26 cellular contexts compared by ENCODE assay signal in the genomic region with DNA sequence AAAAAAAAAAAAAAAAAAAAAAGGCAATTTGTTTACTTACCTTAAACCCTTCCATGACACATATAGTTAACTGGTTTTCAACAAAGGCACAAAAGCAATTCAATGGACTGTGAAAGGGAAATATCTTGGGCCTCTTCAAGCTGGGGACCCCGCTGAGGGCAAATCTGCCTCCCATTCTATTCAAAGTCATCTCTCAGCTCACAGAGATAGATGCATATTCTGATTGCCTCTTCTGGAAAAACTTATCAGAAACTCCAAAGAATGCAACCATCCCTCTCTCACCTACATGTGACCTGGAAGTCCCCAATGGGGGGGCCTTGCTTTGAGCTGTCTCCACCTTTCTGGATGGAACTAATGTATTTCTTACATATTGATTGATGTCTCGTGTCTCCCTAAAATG.
"Had no signal": no experiment of that assay in that cellular context is flagged by ENCODE, and none has a peak within 500 bp of the region (broad histone marks: within the 10 kb centered on the region; RNA-seq: fewer than 3 reads in every experiment).

No MANE protein-coding gene starts in this region.

- H3K4me1 ChIP-seq: left lung, lower lobe of right lung, right atrium auricular region, right lobe of liver, stomach, testis, thyroid gland, transverse colon, upper lobe of right lung had no signal

- ATAC-seq: left colon; left lung; lower lobe of right lung; natural killer cell; right lobe of liver; stimulated activated naive B cell treated with anti-CD40 and anti-IgM and Interleukin-4, amounts not matched to agents 10 μg/mL and 1 μg/mL and 100 μg/mL, for 72 hours; stimulated activated naive CD8-positive, alpha-beta T cell treated with anti-CD3 and anti-CD28 coated beads, Interleukin-15, Interleukin-2, amounts not matched to agents 100 U/mL and 50 U/mL, for 24 hours; upper lobe of right lung had no signal

- H3K27me3 ChIP-seq: left lung, ovary, right atrium auricular region, right lobe of liver, stomach, testis, thyroid gland, transverse colon, upper lobe of right lung had no signal

- H3K9me3 Mint-ChIP-seq: immature natural killer cell; mesothelial cell of epicardium; naive B cell; natural killer cell; stimulated activated naive B cell treated with anti-CD40 and anti-IgM and Interleukin-4, amounts not matched to agents 10 μg/mL and 1 μg/mL and 100 μg/mL, for 72 hours had no signal

- H3K36me3 ChIP-seq: ovary had no signal

- H3K27ac ChIP-seq: left lung, lower lobe of right lung, ovary, right atrium auricular region, right lobe of liver, stomach, testis, thyroid gland, transverse colon, upper lobe of right lung had no signal

- H3K27me3 Mint-ChIP-seq: naive B cell; progenitor cell of endocrine pancreas; stimulated activated naive B cell treated with anti-CD40 and anti-IgM and Interleukin-4, amounts not matched to agents 10 μg/mL and 1 μg/mL and 100 μg/mL, for 72 hours had no signal

- H3K4me3 Mint-ChIP-seq: immature natural killer cell; mesothelial cell of epicardium; naive B cell; natural killer cell; stimulated activated naive B cell treated with anti-CD40 and anti-IgM and Interleukin-4, amounts not matched to agents 10 μg/mL and 1 μg/mL and 100 μg/mL, for 72 hours had no signal

- H3K4me3 ChIP-seq: left lung, lower lobe of right lung, ovary, right atrium auricular region, right lobe of liver, stomach, testis, thyroid gland, transverse colon, upper lobe of right lung had no signal

- H3K27ac Mint-ChIP-seq: immature natural killer cell; mesothelial cell of epicardium; naive B cell; natural killer cell; progenitor cell of endocrine pancreas; stimulated activated naive B cell treated with anti-CD40 and anti-IgM and Interleukin-4, amounts not matched to agents 10 μg/mL and 1 μg/mL and 100 μg/mL, for 72 hours had no signal

- H3K4me1 Mint-ChIP-seq: immature natural killer cell; natural killer cell; stimulated activated naive B cell treated with anti-CD40 and anti-IgM and Interleukin-4, amounts not matched to agents 10 μg/mL and 1 μg/mL and 100 μg/mL, for 72 hours had no signal

- DNase-seq: hippocampal formation; immature natural killer cell; kidney; left colon; left lung; lower lobe of right lung; mammary epithelial cell; mesenchymal stem cell; naive B cell; natural killer cell; ovary; right lobe of liver; stimulated activated CD4-positive, alpha-beta T cell treated with anti-CD3 and anti-CD28 coated beads, Interleukin-12 subunit alpha, Interleukin-12 subunit beta, amount 100 ng/mL, for 4 hours; stimulated activated CD4-positive, alpha-beta T cell treated with anti-CD3 and anti-CD28 coated beads, Interleukin-15, amount 100 ng/mL, for 24 hours; stimulated activated CD4-positive, alpha-beta T cell treated with anti-CD3 and anti-CD28 coated beads, Interleukin-2, amount 100 ng/mL, for 24 hours; stimulated activated CD4-positive, alpha-beta T cell treated with anti-CD3 and anti-CD28 coated beads, Interleukin-4, amount 100 ng/mL, for 1 hour; stimulated activated naive B cell treated with anti-CD40 and anti-IgM and Interleukin-4, amounts not matched to agents 10 μg/mL and 1 μg/mL and 100 μg/mL, for 72 hours; stimulated activated naive CD8-positive, alpha-beta T cell treated with anti-CD3 and anti-CD28 coated beads, Interleukin-15, Interleukin-2, amounts not matched to agents 100 U/mL and 50 U/mL, for 24 hours; stomach; testis; thyroid gland; transverse colon; upper lobe of right lung had no signal

- H3K9me3 ChIP-seq: left lung, lower lobe of right lung, ovary, right atrium auricular region, right lobe of liver, stomach, testis, thyroid gland, transverse colon, upper lobe of right lung had no signal
